Comparison of ENCODE assay signal across 16 cellular contexts in genomic region chr16:87417511-87417910, GRCh38. TPM values are rescaled to one million over a fixed set of nuclear protein-coding genes. Genes with fewer than 3 reads are reported as not detected.
A peak's percentile ranks its signal among the peaks of the same experiment; 100 is the strongest.
DNase-seq lines count a peak whose midpoint lies in the region; ATAC-seq and TF ChIP-seq lines count a peak whose summit lies in the region.
"Had no signal": no experiment of that assay in that cellular context is flagged by ENCODE, and none has a peak within 500 bp of the region (broad histone marks: within the 10 kb centered on the region; RNA-seq: fewer than 3 reads in every experiment).

No MANE protein-coding gene starts in this region.

- no peaks in the 10 kb centered on the region for H3K27me3 Mint-ChIP-seq in naive thymus-derived CD4-positive, alpha-beta T cell

- CTCF ChIA-PET in naive thymus-derived CD4-positive, alpha-beta T cell (lab: Charles Lee), result interaction anchor here (2.4 kb wide), 1 partner anchor 218 kb away, joined by 18 read pairs; no protein-coding TSS in a partner anchor

- DNase-seq in left ventricle myocardium inferior, result peak; percentile 10
- DNase-seq in right atrium auricular region (ENCODE audit: low spot score), result no peak
- no peak for DNase-seq in naive thymus-derived CD4-positive, alpha-beta T cell
- no peak for DNase-seq in aorta
- DNase-seq in stimulated activated naive CD8-positive, alpha-beta T cell treated with anti-CD3 and anti-CD28 coated beads, Interleukin-15, Interleukin-2, amounts not matched to agents 100 U/mL and 50 U/mL, for 24 hours, result no peak
- DNase-seq in WERI-Rb-1, result no peak
- DNase-seq: DMS 273 treated with DMSO at 0.1 percent for 48 hours, MM.1S, NCI-H2107, NCI-H2227 treated with DMSO at 0.1 percent for 48 hours, Peyer's patch, SIG-M5 had no signal

- H3K27ac Mint-ChIP-seq in naive thymus-derived CD4-positive, alpha-beta T cell, result no peak overlapping the region

- H3K27ac ChIP-seq in left ventricle myocardium inferior (replicated peaks), result no peak overlapping the region
- H3K27ac ChIP-seq in right atrium auricular region, result no peak overlapping the region
- peak overlapping the region; percentile 0 for H3K27ac ChIP-seq in layer of hippocampus (ENCODE audit: low read depth, low read length)
- H3K27ac ChIP-seq in naive thymus-derived CD4-positive, alpha-beta T cell (ENCODE audit: low read depth, low read length), result no peak overlapping the region
- no peak overlapping the region for H3K27ac ChIP-seq in aorta (ENCODE audit: low read depth in 1 of 2, low read length in 2 of 2)
- H3K27ac ChIP-seq in WERI-Rb-1, result no peak overlapping the region
- H3K27ac ChIP-seq: C4-2B, Peyer's patch had no signal

- peak; percentile 16 for ATAC-seq in naive thymus-derived CD4-positive, alpha-beta T cell
- ATAC-seq in aorta (ENCODE audit: low FRiP score), result peak; percentile 51
- ATAC-seq in stimulated activated naive CD8-positive, alpha-beta T cell treated with anti-CD3 and anti-CD28 coated beads, Interleukin-15, Interleukin-2, amounts not matched to agents 100 U/mL and 50 U/mL, for 24 hours, result no peak
- ATAC-seq in GM19395 (IDR thresholded peaks at IDR 0.05; ENCODE audit: unreplicated experiment), result no peak

- H3K4me3 ChIP-seq in left ventricle myocardium inferior (no peak overlapping the region), right atrium auricular region (no peak overlapping the region), aorta (ENCODE audit: low read length in 2 of 2) (no peak overlapping the region), WERI-Rb-1 (ENCODE audit: low read depth, low read length) (no peak overlapping the region)
- H3K4me3 ChIP-seq in naive thymus-derived CD4-positive, alpha-beta T cell (ENCODE audit: low read length), result no peak overlapping the region
- H3K4me3 ChIP-seq: HAP-1, Peyer's patch had no signal

- H3K4me3 Mint-ChIP-seq in naive thymus-derived CD4-positive, alpha-beta T cell, result no peak overlapping the region

- H3K36me3 ChIP-seq in left ventricle myocardium inferior, result peaks cover 92% of the 10 kb centered on the region
- H3K36me3 ChIP-seq in right atrium auricular region, result peaks cover 86% of the 10 kb centered on the region
- peaks cover 0 to 80% (median 4%) of the 10 kb centered on the region in 3 experiments for H3K36me3 ChIP-seq in naive thymus-derived CD4-positive, alpha-beta T cell (ENCODE audit: control insufficient read depth in 2 of 3, insufficient read depth in 3 of 3, low read length in 3 of 3)
- peaks cover 0 to 2% of the 10 kb centered on the region in 2 donors for H3K36me3 ChIP-seq in aorta (ENCODE audit: control insufficient read depth in 1 of 2, insufficient read depth in 2 of 2, low read length in 1 of 2)
- H3K36me3 ChIP-seq in WERI-Rb-1, result peaks cover 10% of the 10 kb centered on the region; the same call in 1 of the 2 replicates

- peaks cover 0 to 44% (median 9%) of the 10 kb centered on the region in 5 donors for H3K36me3 Mint-ChIP-seq in naive thymus-derived CD4-positive, alpha-beta T cell

- no peaks in the 10 kb centered on the region for H3K27me3 ChIP-seq in left ventricle myocardium inferior (ENCODE audit: low read depth)
- H3K27me3 ChIP-seq in right atrium auricular region, result no peaks in the 10 kb centered on the region
- no peaks in the 10 kb centered on the region for H3K27me3 ChIP-seq in layer of hippocampus (ENCODE audit: control insufficient read depth, insufficient read depth, low read length)
- H3K27me3 ChIP-seq in naive thymus-derived CD4-positive, alpha-beta T cell (ENCODE audit: control insufficient read depth in 2 of 2, insufficient read depth in 2 of 2, low read length in 2 of 2), result no peaks in the 10 kb centered on the region
- H3K27me3 ChIP-seq in aorta (ENCODE audit: control insufficient read depth in 1 of 2, insufficient read depth in 2 of 2, low read length in 1 of 2), result no peaks in the 10 kb centered on the region
- H3K27me3 ChIP-seq in WERI-Rb-1 (ENCODE audit: insufficient read depth, low read depth, severe bottlenecking), result no peaks in the 10 kb centered on the region
- H3K27me3 ChIP-seq: Peyer's patch had no signal

- POLR2A ChIA-PET in naive thymus-derived CD4-positive, alpha-beta T cell (lab: Charles Lee), result no interaction called here

- H3K9me3 Mint-ChIP-seq in naive thymus-derived CD4-positive, alpha-beta T cell, result no peaks in the 10 kb centered on the region

- no peaks in the 10 kb centered on the region for H3K9me3 ChIP-seq in left ventricle myocardium inferior (replicated peaks)
- H3K9me3 ChIP-seq in right atrium auricular region, result no peaks in the 10 kb centered on the region
- H3K9me3 ChIP-seq in naive thymus-derived CD4-positive, alpha-beta T cell (ENCODE audit: control insufficient read depth in 2 of 3, low read length in 3 of 3), result no peaks in the 10 kb centered on the region
- no peaks in the 10 kb centered on the region for H3K9me3 ChIP-seq in aorta (ENCODE audit: control insufficient read depth, low read length)
- H3K9me3 ChIP-seq in WERI-Rb-1 (ENCODE audit: severe bottlenecking), result no peaks in the 10 kb centered on the region
- H3K9me3 ChIP-seq: HAP-1, Peyer's patch had no signal

- H3K4me1 Mint-ChIP-seq in naive thymus-derived CD4-positive, alpha-beta T cell, result peaks cover 0 to 8% (median 0%) of the 10 kb centered on the region in 7 donors

- peaks cover 6% of the 10 kb centered on the region for H3K4me1 ChIP-seq in left ventricle myocardium inferior
- H3K4me1 ChIP-seq in right atrium auricular region, result no peaks in the 10 kb centered on the region
- H3K4me1 ChIP-seq in naive thymus-derived CD4-positive, alpha-beta T cell (ENCODE audit: control insufficient read depth in 2 of 2, insufficient read depth in 2 of 2, low read length in 2 of 2), result no peaks in the 10 kb centered on the region
- H3K4me1 ChIP-seq in aorta (ENCODE audit: control insufficient read depth in 1 of 2, insufficient read depth in 2 of 2, low read length in 2 of 2), result no peaks in the 10 kb centered on the region
- H3K4me1 ChIP-seq: HAP-1 had no signal

- intact Hi-C loops in left ventricle myocardium inferior (cut with micrococcal nuclease), result no loop called here
- intact Hi-C loops in naive thymus-derived CD4-positive, alpha-beta T cell (cut with micrococcal nuclease), result loop anchor here in 1 of 2 donors (2.0 kb wide), 1 partner anchor 127 kb away; no protein-coding TSS in a partner anchor
- intact Hi-C loops in aorta (cut with DNase I), result loop anchor here (2.0 to 5.0 kb wide), 2 partner anchors 125 to 220 kb away; no protein-coding TSS in a partner anchor

- no peak for TF ChIP-seq CTCF in left ventricle myocardium inferior (IDR thresholded peaks at IDR 0.05; ENCODE audit: borderline replicate concordance)
- TF ChIP-seq CTCF in right atrium auricular region (IDR thresholded peaks at IDR 0.05), result no peak
- no peak for TF ChIP-seq CTCF in WERI-Rb-1 (IDR thresholded peaks at IDR 0.05; ENCODE audit: low read depth, low read length)

- 83 to 85% methylated on average over 13 of the region's 13 CpGs for WGBS in aorta, 2 donors

RNA-seq across cellular contexts. Expression of gene MAP1LC3B, which starts 25.4 kb away (rescaled TPM):
- 131 TPM for total RNA-seq in left ventricle myocardium inferior
- 10 to 100 TPM; 57.5 to 83.0 TPM for total RNA-seq in right atrium auricular region
- 100 to 1,000 TPM in 1 of 5 experiments, 10 to 100 TPM in 4; 54.5 to 126 (median 59.5) TPM for total RNA-seq in naive thymus-derived CD4-positive, alpha-beta T cell
- polyA plus RNA-seq in naive thymus-derived CD4-positive, alpha-beta T cell, result 100 to 1,000 TPM in 1 of 2 donors, 10 to 100 TPM in 1; 84.8 to 105 TPM
- total RNA-seq in aorta, result 10 to 100 TPM; 57.0 to 60.8 TPM
- 10 to 100 TPM; 60.6 to 61.7 TPM for polyA plus RNA-seq in aorta

RNA-seq across cellular contexts. Expression of gene FBXO31, which starts 33.9 kb away (rescaled TPM):
- total RNA-seq in left ventricle myocardium inferior (74.5 TPM), right atrium auricular region (10 to 100 TPM; 39.3 to 53.1 TPM), aorta (10 to 100 TPM; 53.2 to 57.9 TPM)
- total RNA-seq in naive thymus-derived CD4-positive, alpha-beta T cell, result 10 to 100 TPM; 26.6 to 41.9 (median 39.3) TPM
- polyA plus RNA-seq in naive thymus-derived CD4-positive, alpha-beta T cell, result 10 to 100 TPM; 16.8 to 30.8 TPM
- polyA plus RNA-seq in aorta, result 10 to 100 TPM in 1 of 2 donors, 1 to 10 TPM in 1; 6.0 to 28.9 TPM

Comparison
In these comparisons a context has a peak if more than half of its experiments do, and no peak if none do; other contexts are left out.
1. ATAC-seq: peak in naive thymus-derived CD4-positive, alpha-beta T cell (single experiment) and aorta (single experiment); none in stimulated activated naive CD8-positive, alpha-beta T cell treated with anti-CD3 and anti-CD28 coated beads, Interleukin-15, Interleukin-2, amounts not matched to agents 100 U/mL and 50 U/mL, for 24 hours (single experiment) and GM19395 (single experiment).